In the genomic region with DNA sequence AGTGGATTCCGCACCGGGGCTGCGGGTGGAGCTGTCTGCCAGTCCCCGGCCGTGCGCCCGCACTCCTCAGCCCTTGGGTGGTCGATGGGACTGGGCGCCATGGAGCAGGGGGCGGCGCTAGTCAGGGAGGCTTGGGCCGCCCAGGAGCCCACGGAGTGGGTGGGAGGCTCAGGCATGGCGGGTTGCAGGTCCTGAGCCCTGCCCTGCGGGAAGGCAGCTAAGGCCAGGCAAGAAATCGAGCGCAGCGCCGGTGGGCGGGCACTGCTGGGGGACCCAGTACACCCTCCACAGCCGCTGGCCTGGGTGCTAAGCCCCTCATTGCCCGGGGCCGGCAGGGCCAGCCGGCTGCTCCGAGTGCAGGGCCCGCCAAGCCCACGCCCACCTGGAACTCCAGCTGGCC, we compare ENCODE assay signal across 9 cellular contexts. TPM values are rescaled to one million over a fixed set of nuclear protein-coding genes. Genes with fewer than 3 reads are reported as not detected.
"Had no signal": no experiment of that assay in that cellular context is flagged by ENCODE, and none has a peak within 500 bp of the region (broad histone marks: within the 10 kb centered on the region; RNA-seq: fewer than 3 reads in every experiment).

No MANE protein-coding gene starts in this region.

RNA-seq across cellular contexts. Expression of a gene that starts 30.2 kb away (rescaled TPM):
- total RNA-seq: OCI-LY7, PC-3, PC-9, RPMI7951, SJCRH30, SJSA1, SK-MEL-5 had no signal
- polyA plus RNA-seq: SK-N-SH had no signal

RNA-seq across cellular contexts. Expression of a gene that starts 49.1 kb away (rescaled TPM):
- total RNA-seq: OCI-LY7, PC-3, PC-9, Peyer's patch, RPMI7951, SJCRH30, SJSA1, SK-MEL-5 had no signal
- polyA plus RNA-seq: SK-N-SH had no signal
